Comparison of ENCODE assay signal across 1 cellular context in the genomic region with DNA sequence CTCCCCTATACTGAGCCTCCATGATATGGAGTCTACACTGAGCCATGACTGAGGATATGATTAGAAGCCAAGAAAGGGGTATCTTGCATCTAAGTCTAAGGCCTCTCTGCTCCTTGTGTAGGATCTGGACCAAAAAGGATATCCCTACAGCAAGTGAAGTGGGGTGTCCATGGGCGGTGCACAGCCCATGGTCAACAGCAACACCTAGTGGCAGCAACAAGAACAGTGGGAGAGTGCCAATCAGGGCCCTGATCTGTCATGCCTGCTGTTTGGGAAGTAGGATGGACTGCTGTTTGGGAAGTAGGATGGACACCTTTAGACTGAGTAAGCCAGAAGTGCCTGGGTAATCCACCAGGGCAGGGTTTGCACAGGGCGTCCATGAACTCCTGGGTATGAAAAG.
A peak's percentile ranks its signal among the peaks of the same experiment; 100 is the strongest.
TF ChIP-seq lines count a peak whose summit lies in the region.

No MANE protein-coding gene starts in this region.

TF ChIP-seq in HepG2, 621 proteins besides CTCF, POLR2A, EP300 and RAD21 (continued from another document):
- TF ChIP-seq, protein P1, sequence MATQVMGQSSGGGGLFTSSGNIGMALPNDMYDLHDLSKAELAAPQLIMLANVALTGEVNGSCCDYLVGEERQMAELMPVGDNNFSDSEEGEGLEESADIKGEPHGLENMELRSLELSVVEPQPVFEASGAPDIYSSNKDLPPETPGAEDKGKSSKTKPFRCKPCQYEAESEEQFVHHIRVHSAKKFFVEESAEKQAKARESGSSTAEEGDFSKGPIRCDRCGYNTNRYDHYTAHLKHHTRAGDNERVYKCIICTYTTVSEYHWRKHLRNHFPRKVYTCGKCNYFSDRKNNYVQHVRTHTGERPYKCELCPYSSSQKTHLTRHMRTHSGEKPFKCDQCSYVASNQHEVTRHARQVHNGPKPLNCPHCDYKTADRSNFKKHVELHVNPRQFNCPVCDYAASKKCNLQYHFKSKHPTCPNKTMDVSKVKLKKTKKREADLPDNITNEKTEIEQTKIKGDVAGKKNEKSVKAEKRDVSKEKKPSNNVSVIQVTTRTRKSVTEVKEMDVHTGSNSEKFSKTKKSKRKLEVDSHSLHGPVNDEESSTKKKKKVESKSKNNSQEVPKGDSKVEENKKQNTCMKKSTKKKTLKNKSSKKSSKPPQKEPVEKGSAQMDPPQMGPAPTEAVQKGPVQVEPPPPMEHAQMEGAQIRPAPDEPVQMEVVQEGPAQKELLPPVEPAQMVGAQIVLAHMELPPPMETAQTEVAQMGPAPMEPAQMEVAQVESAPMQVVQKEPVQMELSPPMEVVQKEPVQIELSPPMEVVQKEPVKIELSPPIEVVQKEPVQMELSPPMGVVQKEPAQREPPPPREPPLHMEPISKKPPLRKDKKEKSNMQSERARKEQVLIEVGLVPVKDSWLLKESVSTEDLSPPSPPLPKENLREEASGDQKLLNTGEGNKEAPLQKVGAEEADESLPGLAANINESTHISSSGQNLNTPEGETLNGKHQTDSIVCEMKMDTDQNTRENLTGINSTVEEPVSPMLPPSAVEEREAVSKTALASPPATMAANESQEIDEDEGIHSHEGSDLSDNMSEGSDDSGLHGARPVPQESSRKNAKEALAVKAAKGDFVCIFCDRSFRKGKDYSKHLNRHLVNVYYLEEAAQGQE (IDR thresholded peaks at IDR 0.05; ENCODE audit: borderline replicate concordance in 1 of 2, low read depth in 1 of 2, low read length in 2 of 2) = no peak
- TF ChIP-seq ZZZ3 (CRISPR knock-in tag; IDR thresholded peaks at IDR 0.05; ENCODE audit: borderline replicate concordance) = no peak
- 0 out of 2 replicates have a peak, but pooled peaks have one; percentile 12 for TF ChIP-seq STAG1 (CRISPR knock-in tag; IDR thresholded peaks at IDR 0.05)
- TF ChIP-seq, protein P2, sequence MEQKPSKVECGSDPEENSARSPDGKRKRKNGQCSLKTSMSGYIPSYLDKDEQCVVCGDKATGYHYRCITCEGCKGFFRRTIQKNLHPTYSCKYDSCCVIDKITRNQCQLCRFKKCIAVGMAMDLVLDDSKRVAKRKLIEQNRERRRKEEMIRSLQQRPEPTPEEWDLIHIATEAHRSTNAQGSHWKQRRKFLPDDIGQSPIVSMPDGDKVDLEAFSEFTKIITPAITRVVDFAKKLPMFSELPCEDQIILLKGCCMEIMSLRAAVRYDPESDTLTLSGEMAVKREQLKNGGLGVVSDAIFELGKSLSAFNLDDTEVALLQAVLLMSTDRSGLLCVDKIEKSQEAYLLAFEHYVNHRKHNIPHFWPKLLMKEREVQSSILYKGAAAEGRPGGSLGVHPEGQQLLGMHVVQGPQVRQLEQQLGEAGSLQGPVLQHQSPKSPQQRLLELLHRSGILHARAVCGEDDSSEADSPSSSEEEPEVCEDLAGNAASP (CRISPR knock-in tag; IDR thresholded peaks at IDR 0.05; ENCODE audit: borderline replicate concordance) = no peak
- TF ChIP-seq KLF16 (CRISPR knock-in tag; IDR thresholded peaks at IDR 0.05) = no peak
- peak; percentile 88; the same call in 1 of the 2 replicates for TF ChIP-seq SETDB1 (CRISPR knock-in tag; IDR thresholded peaks at IDR 0.05; ENCODE audit: borderline replicate concordance)
